1 cellular context compared by ENCODE assay signal in the genomic region with DNA sequence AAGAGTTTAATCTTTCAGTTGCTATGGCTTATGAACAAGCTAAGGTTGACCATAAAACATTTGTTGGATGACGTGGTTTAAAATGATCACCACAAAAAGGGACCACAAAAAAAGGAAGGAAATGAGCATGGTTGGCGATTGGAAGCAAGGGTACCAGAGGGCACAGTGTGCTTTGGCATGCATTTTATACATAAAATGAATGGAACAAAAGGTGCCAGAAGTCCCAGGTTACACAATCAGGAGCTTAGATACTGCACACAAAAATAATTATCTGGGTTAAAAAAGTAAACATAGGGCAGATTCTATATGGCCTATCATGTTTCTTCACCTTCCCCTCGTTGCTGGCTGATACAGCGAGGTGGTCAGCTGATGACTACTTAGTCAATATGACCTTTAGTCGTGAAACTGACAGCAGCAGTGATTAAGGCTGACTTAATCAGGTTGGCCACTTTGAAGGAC.
TF ChIP-seq lines count a peak whose summit lies in the region.

No MANE protein-coding gene starts in this region.

TF ChIP-seq in GM12878, 131 proteins besides CTCF, POLR2A, EP300 and RAD21 (continued from another document):
- TF ChIP-seq, protein P1, sequence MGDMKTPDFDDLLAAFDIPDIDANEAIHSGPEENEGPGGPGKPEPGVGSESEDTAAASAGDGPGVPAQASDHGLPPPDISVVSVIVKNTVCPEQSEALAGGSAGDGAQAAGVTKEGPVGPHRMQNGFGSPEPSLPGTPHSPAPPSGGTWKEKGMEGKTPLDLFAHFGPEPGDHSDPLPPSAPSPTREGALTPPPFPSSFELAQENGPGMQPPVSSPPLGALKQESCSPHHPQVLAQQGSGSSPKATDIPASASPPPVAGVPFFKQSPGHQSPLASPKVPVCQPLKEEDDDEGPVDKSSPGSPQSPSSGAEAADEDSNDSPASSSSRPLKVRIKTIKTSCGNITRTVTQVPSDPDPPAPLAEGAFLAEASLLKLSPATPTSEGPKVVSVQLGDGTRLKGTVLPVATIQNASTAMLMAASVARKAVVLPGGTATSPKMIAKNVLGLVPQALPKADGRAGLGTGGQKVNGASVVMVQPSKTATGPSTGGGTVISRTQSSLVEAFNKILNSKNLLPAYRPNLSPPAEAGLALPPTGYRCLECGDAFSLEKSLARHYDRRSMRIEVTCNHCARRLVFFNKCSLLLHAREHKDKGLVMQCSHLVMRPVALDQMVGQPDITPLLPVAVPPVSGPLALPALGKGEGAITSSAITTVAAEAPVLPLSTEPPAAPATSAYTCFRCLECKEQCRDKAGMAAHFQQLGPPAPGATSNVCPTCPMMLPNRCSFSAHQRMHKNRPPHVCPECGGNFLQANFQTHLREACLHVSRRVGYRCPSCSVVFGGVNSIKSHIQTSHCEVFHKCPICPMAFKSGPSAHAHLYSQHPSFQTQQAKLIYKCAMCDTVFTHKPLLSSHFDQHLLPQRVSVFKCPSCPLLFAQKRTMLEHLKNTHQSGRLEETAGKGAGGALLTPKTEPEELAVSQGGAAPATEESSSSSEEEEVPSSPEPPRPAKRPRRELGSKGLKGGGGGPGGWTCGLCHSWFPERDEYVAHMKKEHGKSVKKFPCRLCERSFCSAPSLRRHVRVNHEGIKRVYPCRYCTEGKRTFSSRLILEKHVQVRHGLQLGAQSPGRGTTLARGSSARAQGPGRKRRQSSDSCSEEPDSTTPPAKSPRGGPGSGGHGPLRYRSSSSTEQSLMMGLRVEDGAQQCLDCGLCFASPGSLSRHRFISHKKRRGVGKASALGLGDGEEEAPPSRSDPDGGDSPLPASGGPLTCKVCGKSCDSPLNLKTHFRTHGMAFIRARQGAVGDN (IDR thresholded peaks at IDR 0.05) = no peak
